In genomic region chr1:198174297-198174696, GRCh38 we compare ENCODE assay signal across 11 cellular contexts. TPM values are rescaled to one million over a fixed set of nuclear protein-coding genes. Genes with fewer than 3 reads are reported as not detected.
DNase-seq lines count a peak whose midpoint lies in the region; ATAC-seq and TF ChIP-seq lines count a peak whose summit lies in the region.
"Had no signal": no experiment of that assay in that cellular context is flagged by ENCODE, and none has a peak within 500 bp of the region (broad histone marks: within the 10 kb centered on the region; RNA-seq: fewer than 3 reads in every experiment).

No MANE protein-coding gene starts in this region.

- H3K4me3 ChIP-seq in fibroblast of mammary gland (ENCODE audit: control insufficient read depth, low read depth, low read length) (no peak overlapping the region), hepatocyte (no peak overlapping the region), HAP-1 (no peak overlapping the region)

- H3K27ac ChIP-seq in hepatocyte = no peak overlapping the region

- in situ Hi-C loops in HAP-1 (cut with MboI; ENCODE audit: low sequenced_read_pairs) = no loop called here

- peak; percentile 37 for ATAC-seq in GM21390 (IDR thresholded peaks at IDR 0.05; ENCODE audit: unreplicated experiment)
- peak; percentile 37 for ATAC-seq in HG03521 (IDR thresholded peaks at IDR 0.05; ENCODE audit: unreplicated experiment)

- H3K79me2 ChIP-seq in hepatocyte = peaks cover 100% of the 10 kb centered on the region

- H3K4me1 ChIP-seq in hepatocyte (ENCODE audit: insufficient read depth) (peaks cover 31% of the 10 kb centered on the region), HAP-1 (peaks cover 3% of the 10 kb centered on the region)

- DNase-seq in EH (ENCODE audit: low read depth) (peak; percentile 50), fibroblast of mammary gland (ENCODE audit: low read depth) (peak; percentile 25), hepatocyte (ENCODE audit: low spot score) (no peak), HAP-1 (ENCODE audit: low spot score in 2 of 2) (no peak), NCI-H526 (lab: John Stamatoyannopoulos, UW) (no peak)
- no peak for DNase-seq in stimulated activated CD4-positive, alpha-beta T cell treated with anti-CD3 and anti-CD28 coated beads, Interleukin-4, amount 100 ng/mL, for 24 hours
- DNase-seq: mammary epithelial cell; NCI-H69; stimulated activated CD4-positive, alpha-beta T cell treated with anti-CD3 and anti-CD28 coated beads, Interleukin-2, amount 100 ng/mL, for 24 hours had no signal

- no peak overlapping the region for H3K4me2 ChIP-seq in hepatocyte

- no peak overlapping the region for H2AFZ ChIP-seq in hepatocyte

- no peak for TF ChIP-seq CTCF in fibroblast of mammary gland (conservative IDR thresholded peaks at IDR 0.05; ENCODE audit: control insufficient read depth, insufficient read depth, low read depth, low read length)
- no peak for TF ChIP-seq CTCF in hepatocyte (IDR thresholded peaks at IDR 0.05; ENCODE audit: poor library complexity)

- H4K20me1 ChIP-seq in hepatocyte (ENCODE audit: insufficient read depth, poor library complexity, severe bottlenecking) = peaks cover 42% of the 10 kb centered on the region

- H3K27me3 ChIP-seq in hepatocyte (no peaks in the 10 kb centered on the region), HAP-1 (ENCODE audit: low read depth) (no peaks in the 10 kb centered on the region)

- no peaks in the 10 kb centered on the region for H3K9me2 ChIP-seq in hepatocyte (replicated peaks; ENCODE audit: insufficient read depth)

- H3K9me3 ChIP-seq in hepatocyte (ENCODE audit: low read depth) (no peaks in the 10 kb centered on the region), HAP-1 (no peaks in the 10 kb centered on the region)

- WGBS in hepatocyte (ENCODE audit: low lambda C conversion rate, missing lambda C conversion rate) = 69% methylated on average over 5 of the region's 5 CpGs

- H3K36me3 ChIP-seq in hepatocyte (replicated peaks; ENCODE audit: insufficient read depth, low read depth) (no peaks in the 10 kb centered on the region), HAP-1 (replicated peaks) (no peaks in the 10 kb centered on the region)

RNA-seq across cellular contexts. Expression of gene NEK7, which starts 17.5 kb away (rescaled TPM):
- total RNA-seq in hepatocyte = 86.9 and 87.7 TPM in 2 replicates
- 25.6 and 28.7 TPM in 2 replicates for polyA plus RNA-seq in hepatocyte

Comparison
In these comparisons a context has a peak if more than half of its experiments do, and no peak if none do; other contexts are left out.
1. DNase-seq: peak in EH (single experiment) and fibroblast of mammary gland (single experiment); none in hepatocyte (single experiment), HAP-1 (0 of 2), stimulated activated CD4-positive, alpha-beta T cell treated with anti-CD3 and anti-CD28 coated beads, Interleukin-4, amount 100 ng/mL, for 24 hours (single experiment) and NCI-H526 (0 of 2).